ENCODE assay signal across 29 cellular contexts in genomic region chr22:39259698-39260097, GRCh38.
"Had no signal": no experiment of that assay in that cellular context is flagged by ENCODE, and none has a peak within 500 bp of the region (broad histone marks: within the 10 kb centered on the region; RNA-seq: fewer than 3 reads in every experiment).

No MANE protein-coding gene starts in this region.

- H3K4me3 Mint-ChIP-seq: activated naive CD8-positive, alpha-beta T cell; mesothelial cell of epicardium; naive B cell; T-helper 17 cell had no signal

- H3K36me3 ChIP-seq: cardiac muscle cell, colonic mucosa, gastrocnemius medialis, transverse colon, WERI-Rb-1 had no signal

- H3K9me3 ChIP-seq: colonic mucosa, gastrocnemius medialis had no signal

- H3K27ac Mint-ChIP-seq: activated naive CD8-positive, alpha-beta T cell; naive B cell; T-helper 17 cell had no signal

- H3K27me3 ChIP-seq: cardiac muscle cell, colonic mucosa, dorsolateral prefrontal cortex, gastrocnemius medialis, hepatocyte had no signal

- H3K4me3 ChIP-seq: cardiac muscle cell, colonic mucosa, dorsolateral prefrontal cortex, gastrocnemius medialis, hepatocyte, transverse colon had no signal

- H3K4me1 ChIP-seq: colonic mucosa had no signal

- ATAC-seq: activated CD4-positive, CD25-positive, alpha-beta regulatory T cell treated with anti-CD3 and anti-CD28 coated beads, Interleukin-2, amount 50 U/mL, for 24 hours; gastrocnemius medialis; right cardiac atrium; T-helper 17 cell had no signal

- DNase-seq: activated CD4-positive, alpha-beta T cell treated with anti-CD3 and anti-CD28 coated beads for 48 hours; activated CD4-positive, alpha-beta T cell treated with anti-CD3 and anti-CD28 coated beads, Interleukin-2, amount 50 U/mL, for 48 hours; activated CD8-positive, alpha-beta memory T cell treated with anti-CD3 and anti-CD28 coated beads for 24 hours; activated effector memory CD4-positive, alpha-beta T cell treated with Interleukin-2 at 50 U/mL for 16 hours; activated naive CD4-positive, alpha-beta T cell treated with Interleukin-2 at 50 U/mL for 16 hours; anterior cingulate cortex; cerebellar nuclear complex; colonic mucosa; dorsolateral prefrontal cortex; effector memory CD4-positive, alpha-beta T cell; erythroblast; gastrocnemius medialis; kidney; naive B cell; nucleus accumbens; right cardiac atrium; stimulated activated CD4-positive, alpha-beta T cell treated with anti-CD3 and anti-CD28 coated beads, Interleukin-15, amount 100 ng/mL, for 24 hours; stimulated activated CD4-positive, alpha-beta T cell treated with anti-CD3 and anti-CD28 coated beads, Interleukin-2, amount 100 ng/mL, for 24 hours; stimulated activated naive CD4-positive, alpha-beta T cell treated with Interleukin-2 at 50 U/mL for 16 hours; T-helper 17 cell; T1000; transverse colon; WERI-Rb-1 had no signal

- H3K27ac ChIP-seq: cardiac muscle cell, colonic mucosa, dorsolateral prefrontal cortex, gastrocnemius medialis, hepatocyte, parathyroid adenoma, transverse colon, WERI-Rb-1 had no signal

- H3K36me3 Mint-ChIP-seq: activated naive CD8-positive, alpha-beta T cell; mesothelial cell of epicardium had no signal
